In the genomic region with DNA sequence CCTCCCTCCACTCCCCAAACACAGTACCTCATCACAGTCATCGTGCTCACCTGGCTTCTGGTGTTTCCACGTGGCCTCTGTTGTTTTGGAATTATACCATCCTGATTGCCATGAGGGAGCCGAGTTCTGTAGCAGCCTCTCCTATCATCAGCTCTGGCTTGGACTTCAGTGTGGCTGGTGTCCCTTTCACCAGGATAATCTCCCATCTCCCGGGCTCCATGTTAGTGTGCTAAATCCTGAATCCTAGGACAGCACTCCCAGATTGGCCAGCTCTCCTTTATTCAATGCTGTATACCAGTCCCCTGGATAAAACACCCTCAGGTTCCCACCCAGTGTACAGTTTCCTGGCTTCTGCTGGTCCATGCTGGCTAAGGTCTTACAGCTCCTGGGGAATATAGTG, we compare ENCODE assay signal across 31 cellular contexts. TPM values are rescaled to one million over a fixed set of nuclear protein-coding genes. Genes with fewer than 3 reads are reported as not detected.
"Had no signal": no experiment of that assay in that cellular context is flagged by ENCODE, and none has a peak within 500 bp of the region (broad histone marks: within the 10 kb centered on the region; RNA-seq: fewer than 3 reads in every experiment).

No MANE protein-coding gene starts in this region.

- H3K9me3 ChIP-seq: MG63, Peyer's patch, SJSA1, SK-N-SH had no signal

- H3K4me1 ChIP-seq: Peyer's patch, SJSA1 had no signal

- H3K27me3 ChIP-seq: brain microvascular endothelial cell, MG63, Peyer's patch, SJSA1 had no signal

- H3K27ac ChIP-seq: brain microvascular endothelial cell, Peyer's patch, SJSA1 had no signal

- H3K4me2 ChIP-seq: SK-N-SH had no signal

- H3K9ac ChIP-seq: SK-N-SH had no signal

- H3K4me3 ChIP-seq: MG63, Peyer's patch, SJSA1 had no signal

- ATAC-seq: activated CD8-positive, alpha-beta T cell treated with anti-CD3 and anti-CD28 coated beads for 36 hours; activated T-cell treated with anti-CD3 and anti-CD28 coated beads, Interleukin-2, amount 50 U/mL, for 72 hours; activated T-helper 17 cell treated with anti-CD3 and anti-CD28 coated beads, Interleukin-2, amount 50 U/mL, for 72 hours had no signal

- H3K36me3 ChIP-seq: brain microvascular endothelial cell, MG63, Peyer's patch, SJSA1 had no signal

- DNase-seq: activated CD4-positive, alpha-beta T cell treated with anti-CD3 and anti-CD28 coated beads, Interleukin-2, amount 10 ng/mL, durations not matched to agents 24 days and 14 days; activated CD4-positive, alpha-beta T cell treated with anti-CD3 and anti-CD28 coated beads, Interleukin-2, amount 50 U/mL, for 4 hours; activated CD8-positive, alpha-beta T cell treated with anti-CD3 and anti-CD28 coated beads for 36 hours; activated gamma-delta T cell treated with Interleukin-2 at 50 U/mL for 16 hours; activated naive CD4-positive, alpha-beta T cell treated with anti-CD3 and anti-CD28 coated beads for 36 hours; activated naive CD8-positive, alpha-beta T cell treated with anti-CD3 and anti-CD28 coated beads for 36 hours; activated T-cell treated with anti-CD3 and anti-CD28 coated beads, Interleukin-2, amount 50 U/mL, for 1 hour; activated T-cell treated with anti-CD3 and anti-CD28 coated beads, Interleukin-2, amount 50 U/mL, for 72 hours; amniotic stem cell; aorta; brain microvascular endothelial cell; Kasumi-1; KG1; MG63; NCI-H1048; NCI-H1105 treated with DMSO at 0.1 percent for 48 hours; NCI-H1436; NCI-H187; NCI-H2081; NCI-H2171 treated with DMSO at 0.1 percent for 48 hours; NCI-H2227 treated with DMSO at 0.1 percent for 48 hours; NCI-H446; NCI-H510A treated with DMSO at 0.1 percent for 48 hours; NCI-H526 treated with DMSO at 0.1 percent for 48 hours; NCI-H774; Peyer's patch; RPMI8226; SHP77 treated with DMSO at 0.1 percent for 48 hours; SK-N-SH had no signal

RNA-seq across cellular contexts. Expression of a gene that starts 53.3 kb away (rescaled TPM):
- total RNA-seq: activated naive CD4-positive, alpha-beta T cell treated with anti-CD3 and anti-CD28 coated beads for 36 hours; activated naive CD8-positive, alpha-beta T cell treated with anti-CD3 and anti-CD28 coated beads for 36 hours; SJSA1 had no signal
